ENCODE assay signal across 23 cellular contexts in genomic region chr1:65025794-65026193, GRCh38.
"Had no signal": no experiment of that assay in that cellular context is flagged by ENCODE, and none has a peak within 500 bp of the region (broad histone marks: within the 10 kb centered on the region; RNA-seq: fewer than 3 reads in every experiment).

No MANE protein-coding gene starts in this region.

- H3K79me2 ChIP-seq: parathyroid adenoma had no signal

- ATAC-seq: left lobe of liver; naive thymus-derived CD4-positive, alpha-beta T cell; stimulated activated memory B cell treated with anti-CD40 and anti-IgM and Interleukin-4, amounts not matched to agents 10 μg/mL and 1 μg/mL and 100 μg/mL, for 72 hours; stimulated activated naive CD8-positive, alpha-beta T cell treated with anti-CD3 and anti-CD28 coated beads, Interleukin-15, Interleukin-2, amounts not matched to agents 100 U/mL and 50 U/mL, for 24 hours had no signal

- H3K4me1 Mint-ChIP-seq: nephron had no signal

- H2AFZ ChIP-seq: neural progenitor cell, parathyroid adenoma had no signal

- H3K4me3 ChIP-seq: lung, neural progenitor cell, prostate gland, right atrium auricular region, smooth muscle cell, testis, tibial artery had no signal

- FAIRE-seq: frontal cortex, keratinocyte had no signal

- H3K27ac ChIP-seq: neural progenitor cell, parathyroid adenoma, prostate gland, right atrium auricular region, testis, tibial artery had no signal

- H3K4me2 ChIP-seq: neural progenitor cell, smooth muscle cell had no signal

- H3K4me3 Mint-ChIP-seq: memory B cell; mesothelial cell of epicardium; nephron; neural progenitor cell; stimulated activated memory B cell treated with anti-CD40 and anti-IgM and Interleukin-4, amounts not matched to agents 10 μg/mL and 1 μg/mL and 100 μg/mL, for 72 hours; type B pancreatic cell had no signal

- H3K27ac Mint-ChIP-seq: memory B cell; mesothelial cell of epicardium; nephron; neural progenitor cell; stimulated activated memory B cell treated with anti-CD40 and anti-IgM and Interleukin-4, amounts not matched to agents 10 μg/mL and 1 μg/mL and 100 μg/mL, for 72 hours; type B pancreatic cell had no signal

- H3K9me3 Mint-ChIP-seq: nephron, neural progenitor cell, type B pancreatic cell had no signal

- H3K27me3 Mint-ChIP-seq: stimulated activated memory B cell treated with anti-CD40 and anti-IgM and Interleukin-4, amounts not matched to agents 10 μg/mL and 1 μg/mL and 100 μg/mL, for 72 hours; type B pancreatic cell had no signal

- H3K36me3 Mint-ChIP-seq: mesothelial cell of epicardium, neural progenitor cell, type B pancreatic cell had no signal

- H3K9me3 ChIP-seq: prostate gland, right atrium auricular region, testis, tibial artery had no signal

- H3K9ac ChIP-seq: neural progenitor cell, parathyroid adenoma had no signal

- H3K27me3 ChIP-seq: neural progenitor cell, right atrium auricular region, testis, tibial artery had no signal

- DNase-seq: cortex of kidney; head of caudate nucleus; naive thymus-derived CD4-positive, alpha-beta T cell; stimulated activated CD4-positive, alpha-beta T cell treated with anti-CD3 and anti-CD28 coated beads, Interleukin-2, amount 100 ng/mL, for 24 hours; stimulated activated CD4-positive, alpha-beta T cell treated with anti-CD3 and anti-CD28 coated beads, Interleukin-4, amount 100 ng/mL, for 24 hours; stimulated activated naive CD8-positive, alpha-beta T cell treated with anti-CD3 and anti-CD28 coated beads, Interleukin-15, Interleukin-2, amounts not matched to agents 100 U/mL and 50 U/mL, for 24 hours; substantia nigra; testis; tibial artery had no signal

- H3K36me3 ChIP-seq: neural progenitor cell, prostate gland, right atrium auricular region had no signal

- H3K4me1 ChIP-seq: neural progenitor cell, prostate gland had no signal
